In the genomic region with DNA sequence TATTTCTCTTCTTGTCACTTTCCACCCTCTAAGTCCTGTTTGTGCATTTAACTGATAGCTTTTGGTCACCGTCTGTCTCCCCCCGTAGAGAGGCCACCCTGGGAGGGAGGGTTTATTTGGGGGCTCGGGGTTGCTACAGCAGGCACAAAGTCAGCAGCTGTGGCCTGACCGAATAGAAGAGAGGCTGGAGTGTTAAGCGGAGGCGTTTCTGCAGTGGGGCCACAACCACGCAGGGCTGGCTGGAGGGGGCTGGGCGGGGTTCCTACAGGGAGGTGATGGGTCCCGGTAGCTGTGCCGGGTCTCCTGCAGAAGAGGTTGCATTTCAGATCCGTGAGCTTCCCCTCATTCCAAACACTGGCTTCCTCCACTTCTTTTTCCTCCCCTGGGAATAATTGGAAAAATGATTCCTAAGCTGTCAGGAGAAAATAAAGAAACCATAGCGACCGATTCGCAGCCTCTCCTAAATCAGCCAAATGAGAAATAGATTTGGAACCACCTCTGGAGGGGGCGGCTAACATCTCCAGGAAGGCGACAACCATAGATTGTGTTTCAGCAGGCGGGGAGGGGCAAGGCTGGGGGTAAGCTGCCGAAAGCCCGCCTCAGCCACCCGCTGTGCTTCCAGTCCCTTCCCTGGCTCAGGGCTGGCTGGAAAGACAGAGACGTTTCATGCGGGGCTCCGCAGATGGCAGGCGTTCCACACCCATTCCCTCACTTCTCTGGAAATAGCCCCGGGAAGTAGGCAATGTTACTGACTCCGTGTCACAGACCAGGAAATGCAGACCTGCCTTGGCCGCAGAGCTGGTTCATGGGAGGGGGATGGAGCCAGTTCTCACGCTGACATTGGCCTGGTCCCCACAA, we compare ENCODE assay signal across 10 cellular contexts.
A peak's percentile ranks its signal among the peaks of the same experiment; 100 is the strongest.
DNase-seq lines count a peak whose midpoint lies in the region; ATAC-seq and TF ChIP-seq lines count a peak whose summit lies in the region.
"Had no signal": no experiment of that assay in that cellular context is flagged by ENCODE, and none has a peak within 500 bp of the region (broad histone marks: within the 10 kb centered on the region; RNA-seq: fewer than 3 reads in every experiment).

No MANE protein-coding gene starts in this region.

- no peaks in the 10 kb centered on the region for H3K9me3 Mint-ChIP-seq in CD8-positive, alpha-beta memory T cell

- no peaks in the 10 kb centered on the region for H3K9me2 ChIP-seq in hepatocyte (replicated peaks; ENCODE audit: insufficient read depth)

- H3K4me3 Mint-ChIP-seq in CD8-positive, alpha-beta memory T cell: no peak overlapping the region

- H3K79me2 ChIP-seq in hepatocyte: no peaks in the 10 kb centered on the region

- no peaks in the 10 kb centered on the region for H4K20me1 ChIP-seq in hepatocyte (ENCODE audit: insufficient read depth, poor library complexity, severe bottlenecking)

- H3K4me3 ChIP-seq in astrocyte of the cerebellum (ENCODE audit: low read depth, low read length): peak overlapping the region; percentile 24
- H3K4me3 ChIP-seq in hepatocyte: no peak overlapping the region
- H3K4me3 ChIP-seq in psoas muscle: peak overlapping the region; percentile 57
- no peak overlapping the region for H3K4me3 ChIP-seq in CD8-positive, alpha-beta memory T cell (ENCODE audit: low read length)

- in situ Hi-C loops in G401 (cut with HindIII; ENCODE audit: low sequenced_read_pairs): no loop called here
- in situ Hi-C loops in astrocyte of the cerebellum (cut with HindIII; ENCODE audit: low sequenced_read_pairs): no loop called here

- intact Hi-C loops in psoas muscle (cut with DNase I): loop anchor here (2.0 to 5.0 kb wide), 4 partner anchors 17 to 200 kb away; partner anchors contain the start of genes YWHAQ (in 2 of the 2) and ADAM17 (in 1 of the 2)

- POLR2A ChIA-PET in CD8-positive, alpha-beta memory T cell (lab: Charles Lee): no interaction called here

- TF ChIP-seq CTCF in astrocyte of the cerebellum (IDR thresholded peaks at IDR 0.05; ENCODE audit: low read depth, low read length, missing control alignments) (no peak), hepatocyte (IDR thresholded peaks at IDR 0.05; ENCODE audit: poor library complexity) (no peak), psoas muscle (IDR thresholded peaks at IDR 0.05) (no peak)

- DNase-seq in G401 (ENCODE audit: low spot score) (peak; percentile 86), astrocyte of the cerebellum (ENCODE audit: low read depth) (no peak), hepatocyte (ENCODE audit: low spot score) (peak; percentile 58), psoas muscle (peak; percentile 73 to 87), AML-193 (lab: John Stamatoyannopoulos, UW) (no peak), NCI-H1417 treated with DMSO at 0.1 percent for 48 hours (lab: John Stamatoyannopoulos, UW) (no peak)
- DNase-seq in CD8-positive, alpha-beta memory T cell: no peak
- DNase-seq: stimulated activated naive CD4-positive, alpha-beta T cell treated with Interleukin-2 at 50 U/mL for 16 hours had no signal

- H3K27ac ChIP-seq in hepatocyte (no peak overlapping the region), psoas muscle (peak overlapping the region; percentile 95)
- no peak overlapping the region for H3K27ac ChIP-seq in CD8-positive, alpha-beta memory T cell (ENCODE audit: low read depth, low read length)
- H3K27ac ChIP-seq: VCaP had no signal

- H3K27me3 ChIP-seq in hepatocyte: peaks cover 32% of the 10 kb centered on the region
- H3K27me3 ChIP-seq in psoas muscle (ENCODE audit: insufficient read depth in 3 of 3, low read length in 2 of 3): no peaks in the 10 kb centered on the region
- H3K27me3 ChIP-seq in CD8-positive, alpha-beta memory T cell (ENCODE audit: insufficient read depth, low read length, poor library complexity, severe bottlenecking): peaks cover 3% of the 10 kb centered on the region

- CTCF ChIA-PET in CD8-positive, alpha-beta memory T cell (lab: Charles Lee): interaction anchor here (1.2 to 2.5 kb wide), 3 partner anchors 9 to 42 kb away, joined by 3 to 14 read pairs (median 4); no protein-coding TSS in a partner anchor

- peaks cover 2 to 15% of the 10 kb centered on the region in 2 donors for H3K27me3 Mint-ChIP-seq in CD8-positive, alpha-beta memory T cell

- H3K4me1 ChIP-seq in hepatocyte (ENCODE audit: insufficient read depth) (peaks cover 13% of the 10 kb centered on the region), psoas muscle (peaks cover 46% of the 10 kb centered on the region)
- H3K4me1 ChIP-seq in CD8-positive, alpha-beta memory T cell (ENCODE audit: insufficient read depth, low read length): peaks cover 37% of the 10 kb centered on the region

- peaks cover 42 to 46% (median 46%) of the 10 kb centered on the region in 3 donors for H3K4me1 Mint-ChIP-seq in CD8-positive, alpha-beta memory T cell

- no peaks in the 10 kb centered on the region for H3K9me3 ChIP-seq in hepatocyte (ENCODE audit: low read depth)
- no peaks in the 10 kb centered on the region for H3K9me3 ChIP-seq in psoas muscle
- no peaks in the 10 kb centered on the region for H3K9me3 ChIP-seq in CD8-positive, alpha-beta memory T cell (ENCODE audit: low read length)

- H3K36me3 ChIP-seq in hepatocyte (replicated peaks; ENCODE audit: insufficient read depth, low read depth) (no peaks in the 10 kb centered on the region), psoas muscle (ENCODE audit: insufficient read depth in 1 of 2, low read depth in 1 of 2) (no peaks in the 10 kb centered on the region)
- no peaks in the 10 kb centered on the region for H3K36me3 ChIP-seq in CD8-positive, alpha-beta memory T cell (ENCODE audit: insufficient read depth, low read length)

- peak overlapping the region; percentile 84 for H3K4me2 ChIP-seq in hepatocyte

- peak overlapping the region in 1 of 8 donors; percentile 43 for H3K27ac Mint-ChIP-seq in CD8-positive, alpha-beta memory T cell

- peaks cover 0 to 2% (median 0%) of the 10 kb centered on the region in 3 donors for H3K36me3 Mint-ChIP-seq in CD8-positive, alpha-beta memory T cell

- peak overlapping the region; percentile 69 for H2AFZ ChIP-seq in hepatocyte

- ATAC-seq in psoas muscle (peak; percentile 82 to 89 (median 84)), GM18861 (IDR thresholded peaks at IDR 0.05; ENCODE audit: unreplicated experiment) (no peak)

- WGBS in hepatocyte (ENCODE audit: low lambda C conversion rate, missing lambda C conversion rate): 16% methylated on average over 28 of the region's 28 CpGs
- 2 to 3% (median 3%) methylated on average over 28 of the region's 28 CpGs for WGBS in psoas muscle, 3 donors

Comparison
In these comparisons a context has a peak if more than half of its experiments do, and no peak if none do; other contexts are left out.
1. DNase-seq: peak in G401 (single experiment), hepatocyte (single experiment) and psoas muscle (2 of 2); none in astrocyte of the cerebellum (single experiment), AML-193 (0 of 2), NCI-H1417 treated with DMSO at 0.1 percent for 48 hours (single experiment) and CD8-positive, alpha-beta memory T cell (0 of 5).
2. H3K4me3 ChIP-seq: peak in astrocyte of the cerebellum (single experiment) and psoas muscle (single experiment); none in hepatocyte (single experiment) and CD8-positive, alpha-beta memory T cell (single experiment).